In the genomic region with DNA sequence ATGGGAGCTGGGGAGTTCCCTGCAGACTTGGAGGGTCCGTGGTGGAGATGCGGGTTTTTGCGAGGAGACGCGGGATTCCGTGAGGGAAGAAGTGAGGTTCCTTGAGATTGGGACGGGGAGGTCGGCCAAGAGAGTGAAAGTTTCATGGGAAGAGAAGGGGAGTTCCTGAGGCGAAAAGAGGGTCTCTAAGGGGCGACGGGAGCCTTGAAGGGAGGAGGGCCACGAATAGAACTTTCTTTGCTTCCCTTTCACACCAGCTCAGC, we compare ENCODE assay signal across 8 cellular contexts. TPM values are rescaled to one million over a fixed set of nuclear protein-coding genes. Genes with fewer than 3 reads are reported as not detected.
DNase-seq lines count a peak whose midpoint lies in the region; ATAC-seq and TF ChIP-seq lines count a peak whose summit lies in the region.

No MANE protein-coding gene starts in this region.

- no peak for DNase-seq in CD8-positive, alpha-beta T cell
- no peak for DNase-seq in OCI-LY7 (ENCODE audit: low spot score)
- DNase-seq in endodermal cell: no peak
- no peak for DNase-seq in neuronal stem cell (ENCODE audit: low spot score)
- no peak for DNase-seq in DMS153 (lab: John Stamatoyannopoulos, UW)
- no peak for DNase-seq in NCI-H748 treated with DMSO at 0.1 percent for 48 hours (lab: John Stamatoyannopoulos, UW)

- ATAC-seq in CD8-positive, alpha-beta T cell: no peak
- ATAC-seq in GM18511 (IDR thresholded peaks at IDR 0.05; ENCODE audit: unreplicated experiment): no peak
- ATAC-seq in HG03175 (IDR thresholded peaks at IDR 0.05; ENCODE audit: unreplicated experiment): no peak

- H3K79me1 ChIP-seq in neuronal stem cell (ENCODE audit: low read depth, low read length): no peaks in the 10 kb centered on the region

- H3K4ac ChIP-seq in neuronal stem cell (ENCODE audit: low read length): no peak overlapping the region

- no peak overlapping the region for H4K91ac ChIP-seq in neuronal stem cell (ENCODE audit: low read depth, low read length, poor library complexity)

- no peak overlapping the region for H3K14ac ChIP-seq in neuronal stem cell (ENCODE audit: low read length)

- peak overlapping the region; percentile 85 for H3K18ac ChIP-seq in neuronal stem cell (ENCODE audit: low read length)

- no peaks in the 10 kb centered on the region for H3K79me2 ChIP-seq in OCI-LY7 (ENCODE audit: insufficient read depth, low read depth, low read length)

- TF ChIP-seq CTCF in CD8-positive, alpha-beta T cell (IDR thresholded peaks at IDR 0.05): no peak
- TF ChIP-seq CTCF in OCI-LY7 (conservative IDR thresholded peaks at IDR 0.05; ENCODE audit: low read length) (no peak), endodermal cell (conservative IDR thresholded peaks at IDR 0.05) (no peak)

- WGBS in endodermal cell (ENCODE audit: insufficient coverage in 1 of 2, insufficient read length in 1 of 2), 2 experiments: 9 to 14% methylated on average over 10 to 12 of the region's 12 CpGs
- no CpG with 5 or more reads among the region's 12 CpGs for WGBS in neuronal stem cell (ENCODE audit: extremely low coverage in 2 of 2, insufficient read length in 2 of 2, insufficient replicate concordance in 1 of 2), 2 donors

- H2BK12ac ChIP-seq in neuronal stem cell (ENCODE audit: low read length): no peak overlapping the region

- H4K20me1 ChIP-seq in OCI-LY7 (ENCODE audit: insufficient read depth, low read length): no peaks in the 10 kb centered on the region

- H3K9me3 Mint-ChIP-seq in CD8-positive, alpha-beta T cell: no peaks in the 10 kb centered on the region
- no peaks in the 10 kb centered on the region for H3K9me3 Mint-ChIP-seq in endodermal cell

- POLR2A ChIA-PET in CD8-positive, alpha-beta T cell (lab: Charles Lee): interaction anchor here (0.9 to 1.2 kb wide), 4 partner anchors 10 to 79 kb away, joined by 3 to 4 read pairs (median 3); partner anchors contain the start of genes GSS and MYH7B
- POLR2A ChIA-PET in OCI-LY7 (lab: Charles Lee): interaction anchor here (1.1 to 1.2 kb wide), 2 partner anchors 8 to 79 kb away, joined by 3 to 4 read pairs; partner anchors contain the start of genes GSS and MYH7B

- H2AFZ ChIP-seq in OCI-LY7 (ENCODE audit: low read length) (peak overlapping the region; percentile 71; the same call in 1 of the 2 replicates), neuronal stem cell (ENCODE audit: low read length) (peak overlapping the region; percentile 96)

- no peak overlapping the region for H2BK5ac ChIP-seq in neuronal stem cell (ENCODE audit: low read length)

- H3K27ac Mint-ChIP-seq in CD8-positive, alpha-beta T cell: no peak overlapping the region
- H3K27ac Mint-ChIP-seq in endodermal cell: peak overlapping the region; percentile 74

- no peaks in the 10 kb centered on the region for H3K36me3 ChIP-seq in CD8-positive, alpha-beta T cell (ENCODE audit: insufficient read depth, low read length)
- H3K36me3 ChIP-seq in OCI-LY7 (ENCODE audit: insufficient read depth, low read length) (no peaks in the 10 kb centered on the region), endodermal cell (ENCODE audit: control insufficient read depth, insufficient read depth, low read length) (no peaks in the 10 kb centered on the region), neuronal stem cell (replicated peaks in 1 of 2; ENCODE audit: control insufficient read depth in 2 of 2, insufficient read depth in 2 of 2, low read length in 2 of 2) (no peaks in the 10 kb centered on the region)

- peaks cover 40% of the 10 kb centered on the region for H3K4me1 ChIP-seq in CD8-positive, alpha-beta T cell (ENCODE audit: insufficient read depth, low read length)
- H3K4me1 ChIP-seq in OCI-LY7 (ENCODE audit: insufficient read depth, low read length, poor library complexity, severe bottlenecking): peaks cover 43% of the 10 kb centered on the region
- no peaks in the 10 kb centered on the region for H3K4me1 ChIP-seq in endodermal cell (ENCODE audit: control insufficient read depth, insufficient read depth, low read length)
- H3K4me1 ChIP-seq in neuronal stem cell (ENCODE audit: control insufficient read depth in 2 of 2, insufficient read depth in 1 of 2, low read depth in 1 of 2, low read length in 2 of 2): peaks cover 10 to 12% of the 10 kb centered on the region in 2 donors

- H3K4me2 ChIP-seq in OCI-LY7 (ENCODE audit: low read length) (peak overlapping the region; percentile 66), neuronal stem cell (ENCODE audit: insufficient read depth, low read length, poor library complexity, severe bottlenecking) (peak overlapping the region; percentile 61)

- H3K9ac ChIP-seq in endodermal cell (ENCODE audit: extremely low read depth, low read length, poor library complexity, severe bottlenecking): peak overlapping the region; percentile 66
- H3K9ac ChIP-seq in neuronal stem cell (ENCODE audit: low read depth, low read length, poor library complexity): peak overlapping the region; percentile 89

- H3K4me3 Mint-ChIP-seq in CD8-positive, alpha-beta T cell: peak overlapping the region; percentile 89
- peak overlapping the region; percentile 82 for H3K4me3 Mint-ChIP-seq in endodermal cell

- no peaks in the 10 kb centered on the region for H3K36me3 Mint-ChIP-seq in CD8-positive, alpha-beta T cell
- H3K36me3 Mint-ChIP-seq in endodermal cell (ENCODE audit: low read depth): peaks cover 1% of the 10 kb centered on the region

- H2BK120ac ChIP-seq in neuronal stem cell (ENCODE audit: low read depth, low read length): no peak overlapping the region

- CTCF ChIA-PET in CD8-positive, alpha-beta T cell (lab: Charles Lee): no interaction called here
- CTCF ChIA-PET in OCI-LY7 (lab: Charles Lee; ENCODE audit: unreplicated experiment): interaction anchor here (0.7 kb wide), 1 partner anchor 120 kb away, joined by 3 read pairs; no protein-coding TSS in a partner anchor

- intact Hi-C loops in CD8-positive, alpha-beta T cell (cut with DNase I, micrococcal nuclease): loop anchor here in 1 of 2 experiments (2.0 to 10.0 kb wide), 5 partner anchors 52 to 400 kb away; partner anchors contain the start of genes DYNLRB1, MAP1LC3A, MMP24OS and NCOA6
- intact Hi-C loops in OCI-LY7 (cut with micrococcal nuclease; ENCODE audit: unreplicated experiment): loop anchor here (10.0 kb wide), 1 partner anchor 398 kb away; the partner anchor contains the start of gene MMP24OS

- no peak overlapping the region for H3K23ac ChIP-seq in neuronal stem cell (ENCODE audit: low read depth, low read length, poor library complexity)

- H4K8ac ChIP-seq in neuronal stem cell (ENCODE audit: low read depth, low read length): no peak overlapping the region

- H2AK5ac ChIP-seq in neuronal stem cell (ENCODE audit: low read depth, low read length): no peak overlapping the region

- H2BK15ac ChIP-seq in neuronal stem cell (ENCODE audit: low read length): peak overlapping the region; percentile 23

- peaks cover 48% of the 10 kb centered on the region for H3K4me1 Mint-ChIP-seq in CD8-positive, alpha-beta T cell (ENCODE audit: low read depth)
- H3K4me1 Mint-ChIP-seq in endodermal cell: peaks cover 18% of the 10 kb centered on the region

- no peaks in the 10 kb centered on the region for H3K27me3 ChIP-seq in CD8-positive, alpha-beta T cell (ENCODE audit: insufficient read depth, low read length)
- peaks cover 17% of the 10 kb centered on the region for H3K27me3 ChIP-seq in endodermal cell (ENCODE audit: control insufficient read depth, insufficient read depth, low read length, poor library complexity, severe bottlenecking)
- peaks cover 0 to 6% (median 0%) of the 10 kb centered on the region in 3 experiments for H3K27me3 ChIP-seq in neuronal stem cell (ENCODE audit: control insufficient read depth in 3 of 3, insufficient read depth in 3 of 3, low read depth in 1 of 3, low read length in 3 of 3)

- peak overlapping the region; percentile 68 for H3K4me3 ChIP-seq in CD8-positive, alpha-beta T cell (ENCODE audit: low read depth, low read length)
- H3K4me3 ChIP-seq in OCI-LY7 (ENCODE audit: low read depth, low read length, poor library complexity, severe bottlenecking) (peak overlapping the region; percentile 66), endodermal cell (ENCODE audit: low read length) (peak overlapping the region; percentile 85), neuronal stem cell (ENCODE audit: low read length in 2 of 2) (peak overlapping the region; percentile 57 to 93)

- no TSS peak for BruUV-seq in OCI-LY7 (replicated peaks; lab: Mats Ljungman, UMichigan)

- H3K27me3 Mint-ChIP-seq in CD8-positive, alpha-beta T cell (ENCODE audit: low read depth): no peaks in the 10 kb centered on the region
- peaks cover 39% of the 10 kb centered on the region for H3K27me3 Mint-ChIP-seq in endodermal cell (ENCODE audit: insufficient read depth)

- H3K27ac ChIP-seq in CD8-positive, alpha-beta T cell (ENCODE audit: low read depth, low read length): peak overlapping the region; percentile 24
- no peak overlapping the region for H3K27ac ChIP-seq in OCI-LY7 (ENCODE audit: low read depth, low read length, poor library complexity, severe bottlenecking)
- no peak overlapping the region for H3K27ac ChIP-seq in endodermal cell (ENCODE audit: low read depth, low read length)
- H3K27ac ChIP-seq in neuronal stem cell (replicated peaks; ENCODE audit: low read length): no peak overlapping the region

- no peaks in the 10 kb centered on the region for H3K9me2 ChIP-seq in OCI-LY7 (ENCODE audit: insufficient read depth, low read length)

- H3K9me3 ChIP-seq in CD8-positive, alpha-beta T cell (ENCODE audit: low read length): no peaks in the 10 kb centered on the region
- H3K9me3 ChIP-seq in OCI-LY7 (ENCODE audit: low read length) (no peaks in the 10 kb centered on the region), endodermal cell (ENCODE audit: control insufficient read depth, low read length) (no peaks in the 10 kb centered on the region), neuronal stem cell (replicated peaks in 1 of 2; ENCODE audit: control insufficient read depth in 2 of 2, insufficient read depth in 1 of 2, low read depth in 1 of 2, low read length in 2 of 2) (no peaks in the 10 kb centered on the region)

RNA-seq across cellular contexts. Expression of gene ACSS2, which starts 0.5 kb away (rescaled TPM):
- total RNA-seq in CD8-positive, alpha-beta T cell: 10 to 100 TPM in 1 of 2 experiments, 1 to 10 TPM in 1; 6.5 to 12.7 TPM
- total RNA-seq in OCI-LY7 (2014; rRNA removed; shearing (Covaris generic)): 21.0 and 21.4 TPM in 2 replicates
- total RNA-seq in OCI-LY7 (2022) (18.2 and 19.9 TPM in 2 replicates), endodermal cell (10 to 100 TPM; 17.0 to 34.2 TPM)
- polyA plus RNA-seq in endodermal cell (2013, experiment 1 of 2): 50.9 TPM
- 41.8 TPM for polyA plus RNA-seq in endodermal cell (2013, experiment 2 of 2)
- polyA plus RNA-seq in neuronal stem cell (2013, experiment 1 of 2): 31.8 TPM
- 32.1 TPM for polyA plus RNA-seq in neuronal stem cell (2013, experiment 2 of 2)

RNA-seq across cellular contexts. Expression of gene GGT7, which starts 4.3 kb away (rescaled TPM):
- total RNA-seq in CD8-positive, alpha-beta T cell: 10 to 100 TPM; 26.3 to 26.4 TPM
- total RNA-seq in OCI-LY7 (2014; rRNA removed; shearing (Covaris generic)): 1.5 and 2.7 TPM in 2 replicates
- total RNA-seq in OCI-LY7 (2022): 0.98 and 1.8 TPM in 2 replicates
- 10 to 100 TPM; 31.8 to 43.3 TPM for total RNA-seq in endodermal cell
- polyA plus RNA-seq in endodermal cell (2013, experiment 1 of 2): 41.5 TPM
- polyA plus RNA-seq in endodermal cell (2013, experiment 2 of 2): 36.6 TPM
- 16.8 TPM for polyA plus RNA-seq in neuronal stem cell (2013, experiment 1 of 2)
- polyA plus RNA-seq in neuronal stem cell (2013, experiment 2 of 2): 17.9 TPM

RNA-seq across cellular contexts. Expression of gene NCOA6, which starts 51.5 kb away (rescaled TPM):
- 10 to 100 TPM; 13.0 to 13.5 TPM for total RNA-seq in CD8-positive, alpha-beta T cell
- total RNA-seq in OCI-LY7 (2014; rRNA removed; shearing (Covaris generic)): 8.8 and 13.1 TPM in 2 replicates
- total RNA-seq in OCI-LY7 (2022) (24.4 and 26.5 TPM in 2 replicates), endodermal cell (10 to 100 TPM; 27.1 to 37.4 TPM)
- polyA plus RNA-seq in endodermal cell (2013, experiment 1 of 2): 34.9 TPM
- 38.0 TPM for polyA plus RNA-seq in endodermal cell (2013, experiment 2 of 2)
- polyA plus RNA-seq in neuronal stem cell (2013, experiment 1 of 2): 34.3 TPM
- polyA plus RNA-seq in neuronal stem cell (2013, experiment 2 of 2): 34.6 TPM

Comparison
In these comparisons a context has a peak if more than half of its experiments do, and no peak if none do; other contexts are left out.
1. RNA of gene GGT7, which starts 4.3 kb away (total RNA-seq): 31.8 to 43.3 TPM in endodermal cell and 26.3 to 26.4 TPM in CD8-positive, alpha-beta T cell; 0.98 to 2.7 TPM in OCI-LY7; every median in the first group is over 4 times any median in the second.
2. Peak in every context shown above with its lines, with median percentiles within 50 percentile points of each other: H3K4me3 ChIP-seq.